ENCODE assay signal across 15 cellular contexts in genomic region chr11:44994753-44995152, GRCh38. TPM values are rescaled to one million over a fixed set of nuclear protein-coding genes. Genes with fewer than 3 reads are reported as not detected.
A peak's percentile ranks its signal among the peaks of the same experiment; 100 is the strongest.
DNase-seq lines count a peak whose midpoint lies in the region; ATAC-seq and TF ChIP-seq lines count a peak whose summit lies in the region.
"Had no signal": no experiment of that assay in that cellular context is flagged by ENCODE, and none has a peak within 500 bp of the region (broad histone marks: within the 10 kb centered on the region; RNA-seq: fewer than 3 reads in every experiment).

No MANE protein-coding gene starts in this region.

- peak in 1 of 2 experiments; percentile 63; a peak in 2 of 4 replicates for TF ChIP-seq CTCF in GM23338 (conservative IDR thresholded peaks at IDR 0.05; ENCODE audit: low read depth in 2 of 2)
- peak in 1 of 7 experiments; percentile 14 for TF ChIP-seq CTCF in body of pancreas (IDR thresholded peaks at IDR 0.05)

- CTCF ChIA-PET in naive thymus-derived CD4-positive, alpha-beta T cell (lab: Charles Lee), result no interaction called here

- TF ChIP-seq POLR2A in body of pancreas (IDR thresholded peaks at IDR 0.05), result no peak

- H3K27me3 ChIP-seq in GM23338 (ENCODE audit: insufficient read depth) (no peaks in the 10 kb centered on the region), body of pancreas (no peaks in the 10 kb centered on the region)
- no peaks in the 10 kb centered on the region for H3K27me3 ChIP-seq in naive thymus-derived CD4-positive, alpha-beta T cell (ENCODE audit: control insufficient read depth in 2 of 2, insufficient read depth in 2 of 2, low read length in 2 of 2)
- H3K27me3 ChIP-seq: BLaER1 treated with 17β-estradiol and CSF1 and Interleukin-3, amounts not matched to agents 10 nM and 100 nM had no signal

- H3K27ac Mint-ChIP-seq in GM23338, result no peak overlapping the region
- no peak overlapping the region for H3K27ac Mint-ChIP-seq in naive thymus-derived CD4-positive, alpha-beta T cell
- H3K27ac Mint-ChIP-seq: T-cell had no signal

- H4K20me1 ChIP-seq in GM23338 (replicated peaks; ENCODE audit: insufficient read depth), result no peaks in the 10 kb centered on the region
- H4K20me1 ChIP-seq: BLaER1 treated with 17β-estradiol and CSF1 and Interleukin-3, amounts not matched to agents 10 nM and 100 nM had no signal

- no peak overlapping the region for H3K4me2 ChIP-seq in GM23338

- no peaks in the 10 kb centered on the region for H3K36me3 Mint-ChIP-seq in GM23338 (ENCODE audit: low read depth)
- no peaks in the 10 kb centered on the region for H3K36me3 Mint-ChIP-seq in naive thymus-derived CD4-positive, alpha-beta T cell
- H3K36me3 Mint-ChIP-seq: T-cell had no signal

- H2AFZ ChIP-seq in GM23338, result no peak overlapping the region

- no peaks in the 10 kb centered on the region for H3K9me2 ChIP-seq in GM23338 (ENCODE audit: insufficient read depth)

- intact Hi-C loops in body of pancreas (cut with DNase I) (no loop called here), posterior vena cava (cut with DNase I) (no loop called here)
- intact Hi-C loops in naive thymus-derived CD4-positive, alpha-beta T cell (cut with micrococcal nuclease), result no loop called here

- peak; percentile 38 for DNase-seq in NCI-H1092 treated with DMSO at 0.1 percent for 48 hours (lab: John Stamatoyannopoulos, UW)
- no peak for DNase-seq in NCI-H1092 (lab: John Stamatoyannopoulos, UW)
- peak; percentile 25 for DNase-seq in GM23338 (ENCODE audit: low spot score)
- peak in 1 of 4 donors; percentile 25 for DNase-seq in body of pancreas
- peak; percentile 51 for DNase-seq in posterior vena cava (ENCODE audit: low spot score)
- no peak for DNase-seq in activated CD8-positive, alpha-beta memory T cell treated with anti-CD3 and anti-CD28 coated beads, Interleukin-2, amount 50 U/mL, for 48 hours
- DNase-seq in naive thymus-derived CD4-positive, alpha-beta T cell, result no peak
- DNase-seq in NCI-H128 (lab: John Stamatoyannopoulos, UW; ENCODE audit: unreplicated experiment), result no peak
- DNase-seq: DMS153, NCI-H187, OCI-M1, T-cell had no signal

- ATAC-seq in GM23338 (peak; percentile 33; the same call in 1 of the 3 replicates), body of pancreas (no peak)
- no peak for ATAC-seq in naive thymus-derived CD4-positive, alpha-beta T cell
- ATAC-seq: T-cell had no signal

- POLR2A ChIA-PET in naive thymus-derived CD4-positive, alpha-beta T cell (lab: Charles Lee), result no interaction called here

- H3F3A ChIP-seq in GM23338 (replicated peaks; ENCODE audit: low read depth), result no peaks in the 10 kb centered on the region

- no peak overlapping the region for H3K4me3 Mint-ChIP-seq in GM23338
- no peak overlapping the region for H3K4me3 Mint-ChIP-seq in naive thymus-derived CD4-positive, alpha-beta T cell
- H3K4me3 Mint-ChIP-seq: T-cell had no signal

- H3K4me1 Mint-ChIP-seq in GM23338, result peaks cover 19% of the 10 kb centered on the region
- peaks cover 0 to 4% (median 0%) of the 10 kb centered on the region in 7 donors for H3K4me1 Mint-ChIP-seq in naive thymus-derived CD4-positive, alpha-beta T cell

- WGBS in body of pancreas, 2 donors, result 61 to 69% methylated on average over 3 to 4 of the region's 5 CpGs

- H3K9me3 ChIP-seq in body of pancreas, result no peaks in the 10 kb centered on the region
- no peaks in the 10 kb centered on the region for H3K9me3 ChIP-seq in naive thymus-derived CD4-positive, alpha-beta T cell (ENCODE audit: control insufficient read depth in 2 of 3, low read length in 3 of 3)
- H3K9me3 ChIP-seq: BLaER1 treated with 17β-estradiol and CSF1 and Interleukin-3, amounts not matched to agents 10 nM and 100 nM had no signal

- peaks cover 2% of the 10 kb centered on the region for H3K27me3 Mint-ChIP-seq in GM23338 (ENCODE audit: insufficient read depth, low read depth, poor library complexity)
- H3K27me3 Mint-ChIP-seq in naive thymus-derived CD4-positive, alpha-beta T cell, result peaks cover 0 to 13% (median 0%) of the 10 kb centered on the region in 5 donors
- H3K27me3 Mint-ChIP-seq: T-cell had no signal

- H3K4me1 ChIP-seq in GM23338 (ENCODE audit: insufficient read depth) (no peaks in the 10 kb centered on the region; the same call in 1 of the 2 replicates), body of pancreas (peaks cover 72% of the 10 kb centered on the region)
- H3K4me1 ChIP-seq in naive thymus-derived CD4-positive, alpha-beta T cell (ENCODE audit: control insufficient read depth in 2 of 2, insufficient read depth in 2 of 2, low read length in 2 of 2), result no peaks in the 10 kb centered on the region

- H3K4me3 ChIP-seq in GM23338, result no peak overlapping the region
- H3K4me3 ChIP-seq in body of pancreas, result no peak overlapping the region
- H3K4me3 ChIP-seq in naive thymus-derived CD4-positive, alpha-beta T cell (ENCODE audit: low read length), result no peak overlapping the region
- H3K4me3 ChIP-seq: BLaER1 treated with 17β-estradiol and CSF1 and Interleukin-3, amounts not matched to agents 10 nM and 100 nM; SK-N-MC had no signal

- H3K27ac ChIP-seq in GM23338 (ENCODE audit: low read depth) (no peak overlapping the region), body of pancreas (peak overlapping the region; percentile 76 to 88 (median 83))
- no peak overlapping the region for H3K27ac ChIP-seq in naive thymus-derived CD4-positive, alpha-beta T cell (ENCODE audit: low read depth, low read length)
- H3K27ac ChIP-seq: 22Rv1; BLaER1 treated with 17β-estradiol and CSF1 and Interleukin-3, amounts not matched to agents 10 nM and 100 nM; SK-N-MC had no signal

- H3K36me3 ChIP-seq in GM23338 (ENCODE audit: insufficient read depth) (no peaks in the 10 kb centered on the region), body of pancreas (replicated peaks in 1 of 2; ENCODE audit: insufficient read depth in 1 of 2, low read depth in 2 of 2) (no peaks in the 10 kb centered on the region)
- no peaks in the 10 kb centered on the region for H3K36me3 ChIP-seq in naive thymus-derived CD4-positive, alpha-beta T cell (ENCODE audit: control insufficient read depth in 2 of 3, insufficient read depth in 3 of 3, low read length in 3 of 3)
- H3K36me3 ChIP-seq: BLaER1 treated with 17β-estradiol and CSF1 and Interleukin-3, amounts not matched to agents 10 nM and 100 nM had no signal

- H3K9me3 Mint-ChIP-seq in GM23338, result no peaks in the 10 kb centered on the region
- H3K9me3 Mint-ChIP-seq in naive thymus-derived CD4-positive, alpha-beta T cell, result no peaks in the 10 kb centered on the region
- H3K9me3 Mint-ChIP-seq: T-cell had no signal

- H3K79me2 ChIP-seq in GM23338 (replicated peaks; ENCODE audit: insufficient read depth), result no peaks in the 10 kb centered on the region

TF ChIP-seq in GM23338, 12 proteins besides CTCF, POLR2A, EP300 and RAD21:
- TF ChIP-seq REST (IDR thresholded peaks at IDR 0.05; ENCODE audit: unreplicated experiment) (no peak), STAT1 (IDR thresholded peaks at IDR 0.05; ENCODE audit: unreplicated experiment) (no peak), POLR2AphosphoS5 (IDR thresholded peaks at IDR 0.05; ENCODE audit: low read depth) (no peak)

RNA-seq across cellular contexts. Expression of gene TP53I11, which starts 44.1 kb away (rescaled TPM):
- 33.4 and 43.9 TPM in 2 replicates for total RNA-seq in GM23338 (2014; rRNA removed; shearing (Covaris generic))
- polyA plus RNA-seq in GM23338 (2016; fragmentation: Nextera tagmentation; extraction: Ambion mirVana), result 22.5 and 23.5 TPM in 2 replicates
- 10 to 100 TPM; 21.8 to 91.0 TPM for total RNA-seq in body of pancreas
- 100 to 1,000 TPM; 107 to 186 TPM for total RNA-seq in posterior vena cava
- 1 to 10 TPM in 3 of 5 experiments, under 1 TPM in 2; 0.40 to 7.6 (median 2.0) TPM for total RNA-seq in naive thymus-derived CD4-positive, alpha-beta T cell
- polyA plus RNA-seq in naive thymus-derived CD4-positive, alpha-beta T cell, result 1 to 10 TPM in 1 of 2 donors, under 1 TPM in 1; 0.35 to 1.2 TPM

Comparison
In these comparisons a context has a peak if more than half of its experiments do, and no peak if none do; other contexts are left out.
1. DNase-seq: peak in NCI-H1092 treated with DMSO at 0.1 percent for 48 hours (single experiment), GM23338 (single experiment) and posterior vena cava (single experiment); none in NCI-H1092 (single experiment), activated CD8-positive, alpha-beta memory T cell treated with anti-CD3 and anti-CD28 coated beads, Interleukin-2, amount 50 U/mL, for 48 hours (single experiment), naive thymus-derived CD4-positive, alpha-beta T cell (0 of 9) and NCI-H128 (single experiment).
2. H3K27ac ChIP-seq: peak in body of pancreas (4 of 4); none in GM23338 (single experiment) and naive thymus-derived CD4-positive, alpha-beta T cell (single experiment).